1 cellular context compared by ENCODE assay signal in genomic region chr1:160731564-160732349, GRCh38. TPM values are rescaled to one million over a fixed set of nuclear protein-coding genes. Genes with fewer than 3 reads are reported as not detected.
"Had no signal": no experiment of that assay in that cellular context is flagged by ENCODE, and none has a peak within 500 bp of the region (broad histone marks: within the 10 kb centered on the region; RNA-seq: fewer than 3 reads in every experiment).

No MANE protein-coding gene starts in this region.

RNA-seq across cellular contexts. Expression of gene SLAMF7, which starts 7.3 kb away (rescaled TPM):
- total RNA-seq: osteoblast had no signal
